ENCODE assay signal across 1 cellular context in the genomic region with DNA sequence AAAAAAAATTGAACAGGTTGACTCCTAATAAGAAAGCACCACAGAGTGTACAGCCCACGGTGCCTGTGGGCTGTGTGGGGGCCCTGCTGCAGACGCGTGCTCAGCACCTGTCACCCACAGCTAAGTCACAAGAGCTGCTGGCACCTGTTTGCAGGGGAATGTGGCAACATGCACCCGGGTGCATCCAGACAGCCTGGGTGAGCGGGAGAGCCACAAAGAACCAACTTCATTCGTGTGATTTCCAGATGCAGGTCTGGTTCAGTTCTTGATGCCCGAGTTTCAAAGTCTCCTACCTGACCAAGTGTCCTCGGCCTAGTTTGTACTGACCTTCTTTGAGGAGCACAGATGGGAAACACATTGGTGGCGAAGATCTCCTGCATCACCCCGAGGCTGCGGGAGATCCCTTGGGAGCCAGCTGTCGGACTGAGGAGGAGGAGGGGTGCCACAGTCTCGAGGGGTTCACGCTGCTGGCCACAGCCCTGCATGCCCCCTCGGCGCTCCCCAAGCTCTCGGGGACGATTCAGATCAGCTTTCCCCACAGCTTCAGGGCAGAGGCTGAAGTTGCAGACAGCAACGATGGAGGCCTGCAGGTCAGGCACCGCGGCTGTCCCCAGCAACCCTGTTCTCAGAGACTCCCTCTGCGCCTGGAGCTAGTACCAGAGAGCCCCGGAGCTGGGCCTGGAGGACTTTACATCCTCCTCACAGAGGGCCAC.
A peak's percentile ranks its signal among the peaks of the same experiment; 100 is the strongest.
TF ChIP-seq lines count a peak whose summit lies in the region.

No MANE protein-coding gene starts in this region.

TF ChIP-seq in HepG2, 621 proteins besides CTCF, POLR2A, EP300 and RAD21:
- TF ChIP-seq KDM6A (CRISPR knock-in tag; IDR thresholded peaks at IDR 0.05; ENCODE audit: low read depth), result no peak
- peak; percentile 26 for TF ChIP-seq AGO2 (optimal IDR thresholded peaks at IDR 0.05; ENCODE audit: low read depth, low read length)
